Comparison of ENCODE assay signal across 18 cellular contexts in the genomic region with DNA sequence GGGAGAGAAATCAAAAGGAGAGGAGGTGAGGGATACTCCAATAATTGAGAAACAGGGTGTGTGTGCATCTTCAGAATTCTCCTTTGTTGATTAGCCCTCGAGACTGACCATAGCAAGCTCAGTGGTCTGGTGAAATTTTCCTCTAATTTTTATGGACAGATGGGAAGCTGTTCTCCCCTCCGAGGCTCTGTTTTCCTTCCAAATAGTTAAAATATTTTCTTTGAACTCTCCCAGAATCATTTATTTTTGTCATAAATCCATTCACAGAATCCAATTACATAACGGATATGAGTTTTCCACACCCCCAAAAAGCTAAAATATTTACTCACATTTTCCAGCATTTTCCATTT. TPM values are rescaled to one million over a fixed set of nuclear protein-coding genes. Genes with fewer than 3 reads are reported as not detected.
DNase-seq lines count a peak whose midpoint lies in the region; ATAC-seq and TF ChIP-seq lines count a peak whose summit lies in the region.
"Had no signal": no experiment of that assay in that cellular context is flagged by ENCODE, and none has a peak within 500 bp of the region (broad histone marks: within the 10 kb centered on the region; RNA-seq: fewer than 3 reads in every experiment).

No MANE protein-coding gene starts in this region.

- H3K79me2 ChIP-seq in GM23248 (ENCODE audit: insufficient read depth) (no peaks in the 10 kb centered on the region), fibroblast of lung (ENCODE audit: control insufficient read depth, insufficient read depth, low read length) (no peaks in the 10 kb centered on the region)

- in situ Hi-C loops in GM23248 (cut with MboI) = no loop called here

- ATAC-seq in HG03469 (IDR thresholded peaks at IDR 0.05; ENCODE audit: unreplicated experiment) = no peak
- ATAC-seq in naive thymus-derived CD8-positive, alpha-beta T cell = no peak
- ATAC-seq: activated CD8-positive, alpha-beta T cell treated with anti-CD3 and anti-CD28 coated beads for 36 hours had no signal

- H3K4me1 Mint-ChIP-seq in naive thymus-derived CD8-positive, alpha-beta T cell = peaks cover 0 to 8% (median 1%) of the 10 kb centered on the region in 4 donors

- DNase-seq in AG04449 (ENCODE audit: low read depth, low spot score) = no peak
- peak; percentile 7 for DNase-seq in GM23248
- DNase-seq in fibroblast of lung (ENCODE audit: low read depth in 2 of 2) = peak in 1 of 2 donors; percentile 27
- DNase-seq in naive thymus-derived CD8-positive, alpha-beta T cell = no peak
- DNase-seq in stimulated activated CD4-positive, alpha-beta T cell treated with anti-CD3 and anti-CD28 coated beads, Interleukin-4, amount 100 ng/mL, for 1 hour = no peak
- no peak for DNase-seq in activated CD8-positive, alpha-beta memory T cell treated with anti-CD3 and anti-CD28 coated beads for 24 hours
- DNase-seq: activated CD8-positive, alpha-beta T cell treated with anti-CD3 and anti-CD28 coated beads for 36 hours; activated gamma-delta T cell treated with Interleukin-2 at 50 U/mL for 16 hours; CD4-positive, alpha-beta memory T cell; endodermal cell; NCI-H1092; NCI-H187 treated with DMSO at 0.1 percent for 48 hours; NCI-H748 treated with DMSO at 0.1 percent for 48 hours had no signal

- H4K20me1 ChIP-seq in GM23248 (ENCODE audit: insufficient read depth) (no peaks in the 10 kb centered on the region), fibroblast of lung (ENCODE audit: control insufficient read depth, extremely low read depth, insufficient read depth, low read length) (no peaks in the 10 kb centered on the region)

- no peaks in the 10 kb centered on the region for H3K9me2 ChIP-seq in GM23248 (ENCODE audit: insufficient read depth)

- H3K36me3 Mint-ChIP-seq in naive thymus-derived CD8-positive, alpha-beta T cell = peaks cover 0 to under 1% (median under 1%) of the 10 kb centered on the region in 3 donors

- peaks cover 18% of the 10 kb centered on the region for H3K4me1 ChIP-seq in GM23248 (ENCODE audit: insufficient read depth)
- no peaks in the 10 kb centered on the region for H3K4me1 ChIP-seq in fibroblast of lung (ENCODE audit: control insufficient read depth, extremely low read depth, insufficient read depth, low read length)
- H3K4me1 ChIP-seq in neuron (ENCODE audit: insufficient read depth, low read length) = peaks cover 8% of the 10 kb centered on the region
- H3K4me1 ChIP-seq: transverse colon had no signal

- H3K27ac ChIP-seq in GM23248 (0 out of 2 replicates have a peak overlapping the region, but pooled peaks have one; percentile 4), fibroblast of lung (ENCODE audit: insufficient read depth, low read length) (no peak overlapping the region)
- H3K27ac ChIP-seq: brain microvascular endothelial cell, transverse colon had no signal

- peak overlapping the region; percentile 3; the same call in 1 of the 2 replicates for H3K4me3 ChIP-seq in AG04449 (ENCODE audit: low read depth, low read length)
- H3K4me3 ChIP-seq in GM23248 = peak overlapping the region; percentile 43
- H3K4me3 ChIP-seq in fibroblast of lung (replicated peaks in 1 of 4; ENCODE audit: control extremely low read depth in 1 of 4, insufficient read depth in 1 of 4, low read depth in 3 of 4, low read length in 4 of 4) = no peak overlapping the region
- no peak overlapping the region for H3K4me3 ChIP-seq in neuron (ENCODE audit: low read length)
- H3K4me3 ChIP-seq: transverse colon had no signal

- no peak overlapping the region for H3K4me3 Mint-ChIP-seq in naive thymus-derived CD8-positive, alpha-beta T cell
- H3K4me3 Mint-ChIP-seq: activated CD8-positive, alpha-beta T cell treated with anti-CD3 and anti-CD28 coated beads for 36 hours; CD4-positive, alpha-beta memory T cell; endodermal cell; stimulated activated naive CD8-positive, alpha-beta T cell treated with anti-CD3 and anti-CD28 coated beads, Interleukin-15, Interleukin-2, amounts not matched to agents 100 ng/mL and 50 ng/mL, for 24 hours had no signal

- TF ChIP-seq CTCF in AG04449 (IDR thresholded peaks at IDR 0.05; ENCODE audit: insufficient read depth, low read length, missing control alignments) (no peak), fibroblast of lung (conservative IDR thresholded peaks at IDR 0.05 in 1 of 2, IDR thresholded peaks at IDR 0.05 in 1 of 2; ENCODE audit: low read depth in 1 of 2, low read length in 2 of 2) (no peak)

- H3K9ac ChIP-seq in GM23248 (0 out of 2 replicates have a peak overlapping the region, but pooled peaks have one; percentile 12), fibroblast of lung (ENCODE audit: insufficient read depth, low read length) (no peak overlapping the region)

- 7 to 8% methylated on average over 3 of the region's 3 CpGs for WGBS in GM23248 (ENCODE audit: low coverage in 1 of 2, low lambda C conversion rate in 2 of 2, missing lambda C conversion rate in 2 of 2), 2 experiments

- H3K27me3 ChIP-seq in GM23248 (replicated peaks; ENCODE audit: insufficient read depth) (no peaks in the 10 kb centered on the region), fibroblast of lung (ENCODE audit: control insufficient read depth, insufficient read depth, low read length) (no peaks in the 10 kb centered on the region), neuron (ENCODE audit: insufficient read depth, low read length) (no peaks in the 10 kb centered on the region)
- H3K27me3 ChIP-seq: brain microvascular endothelial cell, transverse colon had no signal

- no peak overlapping the region for H3K27ac Mint-ChIP-seq in naive thymus-derived CD8-positive, alpha-beta T cell
- H3K27ac Mint-ChIP-seq: activated CD8-positive, alpha-beta T cell treated with anti-CD3 and anti-CD28 coated beads for 36 hours; CD4-positive, alpha-beta memory T cell; endodermal cell; stimulated activated naive CD8-positive, alpha-beta T cell treated with anti-CD3 and anti-CD28 coated beads, Interleukin-15, Interleukin-2, amounts not matched to agents 100 ng/mL and 50 ng/mL, for 24 hours had no signal

- H3K9me3 ChIP-seq in GM23248 (ENCODE audit: low read depth) (no peaks in the 10 kb centered on the region), fibroblast of lung (ENCODE audit: control insufficient read depth, insufficient read depth, low read depth, low read length) (no peaks in the 10 kb centered on the region), neuron (ENCODE audit: low read length) (no peaks in the 10 kb centered on the region)
- H3K9me3 ChIP-seq: transverse colon had no signal

- H3K4me2 ChIP-seq in GM23248 (ENCODE audit: unreplicated experiment) (peak overlapping the region; percentile 34), fibroblast of lung (ENCODE audit: extremely low read depth, insufficient read depth, low read length) (peak overlapping the region; percentile 40)

- H3K36me3 ChIP-seq in GM23248 (ENCODE audit: low read depth) (no peaks in the 10 kb centered on the region), fibroblast of lung (ENCODE audit: control insufficient read depth, insufficient read depth, low read length) (no peaks in the 10 kb centered on the region), neuron (ENCODE audit: insufficient read depth, low read length) (no peaks in the 10 kb centered on the region)
- H3K36me3 ChIP-seq: brain microvascular endothelial cell had no signal

- peaks cover 17% of the 10 kb centered on the region for H3F3A ChIP-seq in GM23248 (ENCODE audit: insufficient read depth)

- POLR2A ChIA-PET in AG04449 (lab: Yijun Ruan, JAX) = interaction anchor here (1.0 kb wide), 1 partner anchor 9 kb away, joined by 3 read pairs; no protein-coding TSS in a partner anchor
- POLR2A ChIA-PET in naive thymus-derived CD8-positive, alpha-beta T cell (lab: Charles Lee) = no interaction called here

- peaks cover 0 to 4% (median 0%) of the 10 kb centered on the region in 5 donors for H3K27me3 Mint-ChIP-seq in naive thymus-derived CD8-positive, alpha-beta T cell

- H2AFZ ChIP-seq in GM23248 (peak overlapping the region; percentile 90), fibroblast of lung (ENCODE audit: low read length) (peak overlapping the region; percentile 73), neuron (ENCODE audit: low read depth, low read length) (peak overlapping the region; percentile 24)

- H3K9me3 Mint-ChIP-seq in naive thymus-derived CD8-positive, alpha-beta T cell = peaks cover 0 to 3% (median 0%) of the 10 kb centered on the region in 9 donors
- H3K9me3 Mint-ChIP-seq: activated CD8-positive, alpha-beta T cell treated with anti-CD3 and anti-CD28 coated beads for 36 hours; endodermal cell; stimulated activated naive CD8-positive, alpha-beta T cell treated with anti-CD3 and anti-CD28 coated beads, Interleukin-15, Interleukin-2, amounts not matched to agents 100 ng/mL and 50 ng/mL, for 24 hours had no signal

- CTCF ChIA-PET in AG04449 (lab: Yijun Ruan, JAX) = interaction anchor here (1.0 kb wide), 1 partner anchor 11 kb away, joined by 3 read pairs; no protein-coding TSS in a partner anchor

RNA-seq across cellular contexts. Expression of gene QTRT2, which starts 36.4 kb away (rescaled TPM):
- total RNA-seq in GM23248 (2014; rRNA removed; shearing (Covaris generic)) = 11.7 and 19.9 TPM in 2 replicates
- polyA plus RNA-seq in GM23248 (2016; fragmentation: Nextera tagmentation; extraction: Ambion mirVana) = 8.3 and 10.9 TPM in 2 replicates
- total RNA-seq in fibroblast of lung = 13.5 and 13.6 TPM in 2 replicates
- polyA plus RNA-seq in fibroblast of lung = 8.8 and 11.6 TPM in 2 replicates
- polyA plus RNA-seq in fibroblast of lung (2012) = 7.1 and 8.9 TPM in 2 replicates
- polyA minus RNA-seq in fibroblast of lung (ENCODE audit: low replicate concordance) = 8.4 and 15.7 TPM in 2 replicates
- 10 to 100 TPM; 35.7 to 36.3 TPM for total RNA-seq in naive thymus-derived CD8-positive, alpha-beta T cell
- 10 to 100 TPM in 2 of 3 donors, 1 to 10 TPM in 1; 8.1 to 12.9 (median 12.0) TPM for polyA plus RNA-seq in naive thymus-derived CD8-positive, alpha-beta T cell

RNA-seq across cellular contexts. Expression of gene CCDC191, which starts 36.6 kb away (rescaled TPM):
- 0.43 and 2.4 TPM in 2 replicates for total RNA-seq in GM23248 (2014; rRNA removed; shearing (Covaris generic))
- polyA plus RNA-seq in GM23248 (2016; fragmentation: Nextera tagmentation; extraction: Ambion mirVana) = 1.1 and 1.5 TPM in 2 replicates
- total RNA-seq in fibroblast of lung = 1.8 and 3.3 TPM in 2 replicates
- polyA plus RNA-seq in fibroblast of lung = 0.77 and 1.7 TPM in 2 replicates
- 0.69 and 1.4 TPM in 2 replicates for polyA plus RNA-seq in fibroblast of lung (2012)
- 0.41 TPM in 1 of 2 replicates, not detected in the other for polyA minus RNA-seq in fibroblast of lung (ENCODE audit: low replicate concordance)
- 1 to 10 TPM; 5.8 to 6.9 TPM for total RNA-seq in naive thymus-derived CD8-positive, alpha-beta T cell
- 1 to 10 TPM; 1.9 to 2.1 (median 2.1) TPM for polyA plus RNA-seq in naive thymus-derived CD8-positive, alpha-beta T cell

Comparison
In these comparisons a context has a peak if more than half of its experiments do, and no peak if none do; other contexts are left out.
1. H3K4me3 ChIP-seq: peak in AG04449 (single experiment) and GM23248 (single experiment); none in fibroblast of lung (0 of 4) and neuron (single experiment).
2. H2AFZ ChIP-seq: peak in every context shown above with its lines; median percentile 90 in GM23248; 73 in fibroblast of lung; 24 in neuron.